15 cellular contexts compared by ENCODE assay signal in the genomic region with DNA sequence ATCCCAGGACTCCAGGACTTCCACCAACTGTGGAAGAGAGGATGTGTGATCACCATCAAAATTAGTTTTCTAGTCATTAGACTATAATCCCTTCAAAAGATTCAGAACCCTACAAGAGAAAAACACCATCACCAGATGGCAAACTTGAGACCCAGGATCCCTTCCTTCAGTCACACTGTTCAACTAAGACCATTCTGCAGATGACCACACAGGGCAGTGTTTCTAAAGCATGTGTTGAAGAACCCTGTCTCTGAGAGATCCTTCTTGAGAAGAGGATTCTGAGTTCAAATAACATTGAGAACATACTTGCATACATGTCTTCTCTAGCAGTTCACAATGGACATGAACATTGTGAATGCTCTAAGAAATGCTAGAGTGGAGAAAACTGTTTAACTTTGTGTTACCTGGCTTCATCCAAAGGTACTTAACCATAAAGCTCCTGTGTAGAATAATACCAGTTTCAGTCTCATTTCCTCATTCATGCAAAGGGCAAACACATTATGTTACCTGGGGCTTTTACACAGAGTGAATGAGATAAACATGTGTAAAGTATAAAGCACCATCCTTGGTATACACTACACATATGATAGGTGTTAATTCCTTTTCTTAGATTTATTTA. TPM values are rescaled to one million over a fixed set of nuclear protein-coding genes. Genes with fewer than 3 reads are reported as not detected.
DNase-seq lines count a peak whose midpoint lies in the region; ATAC-seq, FAIRE-seq and TF ChIP-seq lines count a peak whose summit lies in the region.
"Had no signal": no experiment of that assay in that cellular context is flagged by ENCODE, and none has a peak within 500 bp of the region (broad histone marks: within the 10 kb centered on the region; RNA-seq: fewer than 3 reads in every experiment).

No MANE protein-coding gene starts in this region.

- H3K9ac ChIP-seq in keratinocyte (ENCODE audit: control insufficient read depth, extremely low read depth, insufficient read depth, low read length), result no peak overlapping the region
- H3K9ac ChIP-seq in kidney (ENCODE audit: low read length in 2 of 2), result no peak overlapping the region

- peaks cover 19% of the 10 kb centered on the region for H3K4me1 ChIP-seq in keratinocyte (ENCODE audit: control insufficient read depth, extremely low read depth, insufficient read depth, low read length)
- H3K4me1 ChIP-seq in breast epithelium, result no peaks in the 10 kb centered on the region
- H3K4me1 ChIP-seq in kidney (ENCODE audit: control insufficient read depth in 1 of 2, insufficient read depth in 1 of 2, low read depth in 1 of 2, low read length in 2 of 2), result peaks cover 0 to 2% of the 10 kb centered on the region in 2 donors

- intact Hi-C loops in breast epithelium (cut with DNase I; ENCODE audit: low total_unique reads) (no loop called here), kidney (cut with DNase I) (no loop called here)

- H3K36me3 ChIP-seq in keratinocyte (ENCODE audit: control insufficient read depth in 2 of 2, extremely low read depth in 1 of 2, insufficient read depth in 2 of 2, low read length in 2 of 2) (no peaks in the 10 kb centered on the region), breast epithelium (no peaks in the 10 kb centered on the region), kidney (ENCODE audit: control insufficient read depth in 1 of 2, insufficient read depth in 2 of 2, low read length in 2 of 2) (no peaks in the 10 kb centered on the region)
- H3K36me3 ChIP-seq: esophagus squamous epithelium had no signal

- H3K9me3 ChIP-seq in keratinocyte (ENCODE audit: control insufficient read depth, low read depth, low read length) (no peaks in the 10 kb centered on the region), breast epithelium (no peaks in the 10 kb centered on the region), kidney (ENCODE audit: control insufficient read depth in 1 of 2, low read length in 2 of 2) (no peaks in the 10 kb centered on the region)
- H3K9me3 ChIP-seq: esophagus squamous epithelium had no signal

- no peak overlapping the region for H3K27ac ChIP-seq in keratinocyte (ENCODE audit: control insufficient read depth, insufficient read depth, low read length)
- H3K27ac ChIP-seq in breast epithelium, result no peak overlapping the region
- no peak overlapping the region for H3K27ac ChIP-seq in kidney (ENCODE audit: low read depth in 2 of 2, low read length in 2 of 2)
- H3K27ac ChIP-seq: esophagus squamous epithelium had no signal

- no peak overlapping the region for H3K4me2 ChIP-seq in keratinocyte (ENCODE audit: control insufficient read depth, extremely low read depth, insufficient read depth, low read depth, low read length)

- no peak overlapping the region for H3K4me3 ChIP-seq in keratinocyte (ENCODE audit: control insufficient read depth in 2 of 3, extremely low read depth in 1 of 3, insufficient read depth in 2 of 3, low read depth in 1 of 3, low read length in 3 of 3)
- no peak overlapping the region for H3K4me3 ChIP-seq in breast epithelium
- no peak overlapping the region for H3K4me3 ChIP-seq in kidney (ENCODE audit: low read length in 2 of 2)
- H3K4me3 ChIP-seq: esophagus squamous epithelium had no signal

- H4K20me1 ChIP-seq in keratinocyte (ENCODE audit: control insufficient read depth, extremely low read depth, insufficient read depth, low read length), result no peaks in the 10 kb centered on the region

- dilution Hi-C loops in keratinocyte (cut with MboI; ENCODE audit: extremely low pct_ligation_motif_present, low sequenced_read_pairs), result no loop called here

- FAIRE-seq in keratinocyte (lab: Jason Lieb, UNC), result peak; percentile 39
- FAIRE-seq in HTR-8/SVneo (lab: Jason Lieb, UNC), result no peak
- FAIRE-seq in kidney (lab: Jason Lieb, UNC), result no peak

- ATAC-seq in GM18868 (IDR thresholded peaks at IDR 0.05; ENCODE audit: unreplicated experiment) (peak; percentile 90), GM21717 (IDR thresholded peaks at IDR 0.05; ENCODE audit: unreplicated experiment) (peak; percentile 72), HG03175 (IDR thresholded peaks at IDR 0.05; ENCODE audit: unreplicated experiment) (peak; percentile 81)
- ATAC-seq: activated CD8-positive, alpha-beta T cell treated with anti-CD3 and anti-CD28 coated beads for 36 hours; right cardiac atrium had no signal

- no peaks in the 10 kb centered on the region for H3K27me3 ChIP-seq in keratinocyte (ENCODE audit: control insufficient read depth, extremely low read depth, insufficient read depth, low read length)
- no peaks in the 10 kb centered on the region for H3K27me3 ChIP-seq in breast epithelium

- TF ChIP-seq CTCF in keratinocyte (optimal IDR thresholded peaks at IDR 0.05 in 1 of 3, IDR thresholded peaks at IDR 0.05 in 1 of 3, conservative IDR thresholded peaks at IDR 0.05 in 1 of 3; ENCODE audit: extremely low read depth in 1 of 3, insufficient read depth in 2 of 3, low read length in 3 of 3) (no peak), breast epithelium (IDR thresholded peaks at IDR 0.05) (no peak), kidney (IDR thresholded peaks at IDR 0.05; ENCODE audit: borderline replicate concordance, extremely low read depth, insufficient read depth) (no peak)

- no peak overlapping the region for H2AFZ ChIP-seq in keratinocyte (ENCODE audit: control insufficient read depth, low read length)

- no peaks in the 10 kb centered on the region for H3K79me2 ChIP-seq in keratinocyte (ENCODE audit: control insufficient read depth, insufficient read depth, low read length)

- no peaks in the 10 kb centered on the region for H3K9me1 ChIP-seq in keratinocyte (ENCODE audit: control insufficient read depth, extremely low read depth, insufficient read depth, low read length)

- DNase-seq in keratinocyte (ENCODE audit: low read depth, low spot score) (no peak), breast epithelium (ENCODE audit: low spot score in 2 of 2) (no peak), HTR-8/SVneo (ENCODE audit: insufficient read length, low spot score) (no peak), kidney (no peak)
- no peak for DNase-seq in stimulated activated CD4-positive, alpha-beta T cell treated with anti-CD3 and anti-CD28 coated beads, Interleukin-4, amount 100 ng/mL, for 1 hour
- DNase-seq: activated CD8-positive, alpha-beta T cell treated with anti-CD3 and anti-CD28 coated beads for 36 hours; anterior cingulate cortex; esophagus squamous epithelium; NCI-H2029; right cardiac atrium; SHP77 treated with DMSO at 0.1 percent for 48 hours had no signal

- TF ChIP-seq POLR2A in breast epithelium (IDR thresholded peaks at IDR 0.05), result no peak

RNA-seq across cellular contexts. Expression of a gene that starts 2.4 kb away (rescaled TPM):
- 0.03 to 0.06 TPM (median 0.03 TPM) in 3 replicates for polyA plus RNA-seq in keratinocyte
- 0.16 TPM for polyA plus RNA-seq in keratinocyte (2011; ENCODE audit: low read depth)
- not detected in 2 replicates for polyA plus RNA-seq in keratinocyte (2011; cell fraction: cytosol; rRNA removed)
- polyA plus RNA-seq in keratinocyte (2011; cell fraction: nucleus; rRNA removed), result 0.06 and 0.07 TPM in 2 replicates
- polyA plus RNA-seq in keratinocyte (2012; ENCODE audit: low replicate concordance), result 0.08 and 0.45 TPM in 2 replicates
- polyA minus RNA-seq in keratinocyte, result 0.19 TPM in 1 of 3 replicates, not detected in the others
- polyA minus RNA-seq in keratinocyte (2011; cell fraction: cytosol; rRNA and poly(A)+ RNA removed), result not detected
- polyA minus RNA-seq in keratinocyte (2011; cell fraction: nucleus; rRNA and poly(A)+ RNA removed), result not detected in 2 replicates
- total RNA-seq in breast epithelium, result not detected
- not detected for total RNA-seq in kidney
- polyA plus RNA-seq in kidney (ENCODE audit: insufficient read depth, low read depth, low replicate concordance), result not detected
- total RNA-seq: esophagus squamous epithelium, lower leg skin, right cardiac atrium had no signal
- polyA plus RNA-seq: right cardiac atrium had no signal
